Comparison of ENCODE assay signal across 13 cellular contexts in genomic region chr17:61493830-61494324, GRCh38. TPM values are rescaled to one million over a fixed set of nuclear protein-coding genes. Genes with fewer than 3 reads are reported as not detected.
"Had no signal": no experiment of that assay in that cellular context is flagged by ENCODE, and none has a peak within 500 bp of the region (broad histone marks: within the 10 kb centered on the region; RNA-seq: fewer than 3 reads in every experiment).

No MANE protein-coding gene starts in this region.

RNA-seq across cellular contexts. Expression of gene TBX4, which starts 41.7 kb away (rescaled TPM):
- total RNA-seq: natural killer cell treated with Interleukin-12 subunit alpha and Interleukin-12 subunit beta and Interleukin-15 and Interleukin-18, amount 100 ng/mL, for 72 hours; neural crest cell; omental fat pad; osteocyte; pancreas; pulmonary artery endothelial cell; right atrium auricular region; sciatic nerve; temporal lobe; thoracic aorta; tibial nerve; ureter; vagina had no signal
- polyA plus RNA-seq: pancreas had no signal
